ENCODE assay signal across 12 cellular contexts in the genomic region with DNA sequence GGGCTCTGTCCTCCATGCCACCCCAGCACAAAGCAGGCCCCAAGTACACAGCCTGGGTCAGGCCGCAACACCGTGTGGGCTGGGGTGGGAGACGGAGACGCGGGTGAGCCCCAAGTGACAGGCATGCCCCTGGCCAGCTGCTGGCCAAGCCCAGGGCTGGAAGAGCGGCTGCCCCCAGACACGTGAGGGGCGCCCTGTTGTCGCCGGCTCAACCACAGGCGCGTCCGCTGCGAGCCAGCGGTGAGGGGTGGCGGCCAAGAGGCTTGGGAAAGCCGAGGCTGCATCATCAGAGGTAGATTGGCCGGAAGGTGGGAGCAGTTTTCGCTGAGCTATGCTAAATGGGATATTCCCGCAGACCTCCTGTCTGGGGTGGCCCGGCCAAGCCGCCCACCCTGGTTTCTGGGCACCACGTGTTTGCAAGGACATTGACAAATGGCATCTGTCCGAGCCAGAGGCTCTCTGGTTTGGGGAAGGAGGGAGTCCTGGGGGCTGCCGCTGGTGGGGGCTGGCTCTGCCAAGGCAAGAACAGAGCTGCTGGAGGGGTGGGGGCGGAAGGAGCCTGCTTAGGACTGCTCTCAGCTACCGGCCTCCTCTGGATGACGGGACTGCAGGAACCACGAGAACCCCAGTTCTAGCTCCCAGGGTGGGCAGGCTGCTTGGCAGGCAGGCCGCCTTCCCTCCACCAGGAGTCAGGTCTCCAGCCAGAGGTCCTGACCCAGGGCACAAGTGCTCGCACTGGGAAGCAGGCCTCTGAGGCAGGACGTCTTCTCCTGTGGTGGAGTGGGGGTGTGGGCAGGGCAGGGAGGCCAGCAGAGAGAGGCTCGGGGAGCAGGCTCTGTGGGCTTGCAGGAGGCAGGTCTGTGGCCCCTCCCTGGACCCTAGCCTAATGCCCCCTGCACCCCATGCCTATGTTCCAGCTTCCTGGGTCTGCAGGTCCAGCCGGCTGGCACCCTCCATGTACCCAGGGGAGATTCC. TPM values are rescaled to one million over a fixed set of nuclear protein-coding genes. Genes with fewer than 3 reads are reported as not detected.
DNase-seq lines count a peak whose midpoint lies in the region; ATAC-seq and TF ChIP-seq lines count a peak whose summit lies in the region.
"Had no signal": no experiment of that assay in that cellular context is flagged by ENCODE, and none has a peak within 500 bp of the region (broad histone marks: within the 10 kb centered on the region; RNA-seq: fewer than 3 reads in every experiment).

No MANE protein-coding gene starts in this region.

- ATAC-seq in natural killer cell (peak; percentile 20 to 55 (median 40)), left lobe of liver (no peak)

- H3K36me3 Mint-ChIP-seq in CD14-positive monocyte, result peaks cover 3% of the 10 kb centered on the region in 2 donors
- peaks cover 21% of the 10 kb centered on the region for H3K36me3 Mint-ChIP-seq in activated naive CD8-positive, alpha-beta T cell treated with anti-CD3 and anti-CD28 coated beads for 36 hours
- H3K36me3 Mint-ChIP-seq in natural killer cell, result no peaks in the 10 kb centered on the region

- no peak for TF ChIP-seq CTCF in CD14-positive monocyte (IDR thresholded peaks at IDR 0.05)
- no peak for TF ChIP-seq CTCF in natural killer cell (IDR thresholded peaks at IDR 0.05)

- H3K27ac Mint-ChIP-seq in CD14-positive monocyte (peak overlapping the region in 1 of 7 donors; percentile 68), natural killer cell (peak overlapping the region in 1 of 2 donors; percentile 82)
- H3K27ac Mint-ChIP-seq in activated naive CD8-positive, alpha-beta T cell treated with anti-CD3 and anti-CD28 coated beads for 36 hours, result peak overlapping the region; percentile 82
- H3K27ac Mint-ChIP-seq: progenitor cell of endocrine pancreas had no signal

- H3K27me3 Mint-ChIP-seq in CD14-positive monocyte (ENCODE audit: low read depth in 3 of 3) (peaks cover 18 to 52% (median 27%) of the 10 kb centered on the region in 3 donors), natural killer cell (ENCODE audit: low read depth in 2 of 2) (peaks cover 0 to 3% of the 10 kb centered on the region in 2 donors)
- no peaks in the 10 kb centered on the region for H3K27me3 Mint-ChIP-seq in activated naive CD8-positive, alpha-beta T cell treated with anti-CD3 and anti-CD28 coated beads for 36 hours

- H3K4me1 Mint-ChIP-seq in CD14-positive monocyte, result peaks cover 19% of the 10 kb centered on the region
- peaks cover 22% of the 10 kb centered on the region for H3K4me1 Mint-ChIP-seq in activated naive CD8-positive, alpha-beta T cell treated with anti-CD3 and anti-CD28 coated beads for 36 hours
- H3K4me1 Mint-ChIP-seq in natural killer cell, result peaks cover 20 to 69% of the 10 kb centered on the region in 2 donors

- H3K4me3 ChIP-seq in H7 (ENCODE audit: insufficient read depth, low read depth, low read length), result no peak overlapping the region
- H3K4me3 ChIP-seq: thyroid gland had no signal

- no peaks in the 10 kb centered on the region for H3K27me3 ChIP-seq in H7 (ENCODE audit: control insufficient read depth, insufficient read depth, low read length)
- H3K27me3 ChIP-seq: thyroid gland had no signal

- peak; percentile 66 for DNase-seq in CD14-positive monocyte (ENCODE audit: low spot score)
- DNase-seq in H7, result peak; percentile 65
- DNase-seq in activated naive CD8-positive, alpha-beta T cell treated with anti-CD3 and anti-CD28 coated beads for 36 hours, result peak; percentile 40
- peak; percentile 44 for DNase-seq in natural killer cell
- no peak for DNase-seq in effector CD8-positive, alpha-beta T cell (lab: John Stamatoyannopoulos, UW)
- DNase-seq in left lobe of liver (ENCODE audit: low spot score), result no peak
- no peak for DNase-seq in hepatic stellate cell (ENCODE audit: low spot score)
- DNase-seq in ecto neural progenitor cell (ENCODE audit: low spot score), result no peak
- DNase-seq: NCI-H1436 treated with DMSO at 0.1 percent for 48 hours, thyroid gland had no signal

- peaks cover 0 to 23% (median 7%) of the 10 kb centered on the region in 7 donors for H3K9me3 Mint-ChIP-seq in CD14-positive monocyte
- no peaks in the 10 kb centered on the region for H3K9me3 Mint-ChIP-seq in activated naive CD8-positive, alpha-beta T cell treated with anti-CD3 and anti-CD28 coated beads for 36 hours
- peaks cover 0 to 8% of the 10 kb centered on the region in 2 donors for H3K9me3 Mint-ChIP-seq in natural killer cell

- no peaks in the 10 kb centered on the region for H3K36me3 ChIP-seq in H7 (replicated peaks; ENCODE audit: control insufficient read depth, insufficient read depth, low read length)
- H3K36me3 ChIP-seq: thyroid gland had no signal

- H3K4me3 Mint-ChIP-seq in CD14-positive monocyte (peak overlapping the region; percentile 39 to 50), natural killer cell (peak overlapping the region; percentile 79)
- peak overlapping the region; percentile 81 for H3K4me3 Mint-ChIP-seq in activated naive CD8-positive, alpha-beta T cell treated with anti-CD3 and anti-CD28 coated beads for 36 hours

- intact Hi-C loops in CD14-positive monocyte (cut with micrococcal nuclease) (loop anchor here in 1 of 2 donors (5.0 kb wide), 1 partner anchor 261 kb away; no protein-coding TSS in a partner anchor), natural killer cell (cut with micrococcal nuclease) (no loop called here)

RNA-seq across cellular contexts. Expression of a gene that starts 0.6 kb away (rescaled TPM):
- not detected for polyA plus RNA-seq in CD14-positive monocyte
- total RNA-seq in H7 (2014; rRNA removed; shearing (Covaris generic)), result not detected in 2 replicates
- under 1 TPM; 0.20 to 0.31 TPM for total RNA-seq in activated naive CD8-positive, alpha-beta T cell treated with anti-CD3 and anti-CD28 coated beads for 36 hours
- total RNA-seq in natural killer cell (under 1 TPM in 2 of 3 donors, not detected in 1; 0.14 to 0.32 TPM), left lobe of liver (not detected)
- total RNA-seq: progenitor cell of endocrine pancreas; T-helper 1 cell treated with Interleukin-12 subunit alpha and Interleukin-12 subunit beta and Interleukin-4 antibody, amounts not matched to agents 30 ng/mL and 1 ng/mL, for 36 hours; thyroid gland had no signal

RNA-seq across cellular contexts. Expression of a gene that starts 28.4 kb away (rescaled TPM):
- not detected for polyA plus RNA-seq in CD14-positive monocyte
- total RNA-seq in H7 (2014; rRNA removed; shearing (Covaris generic)), result not detected in 2 replicates
- total RNA-seq in activated naive CD8-positive, alpha-beta T cell treated with anti-CD3 and anti-CD28 coated beads for 36 hours, result under 1 TPM; 0.50 to 0.54 TPM
- total RNA-seq in natural killer cell (10 to 100 TPM; 15.8 to 27.9 (median 26.2) TPM), left lobe of liver (not detected)
- total RNA-seq: progenitor cell of endocrine pancreas had no signal

RNA-seq across cellular contexts. Expression of a gene that starts 38.3 kb away (rescaled TPM):
- 100 to 1,000 TPM; 542 to 646 TPM for polyA plus RNA-seq in CD14-positive monocyte
- 0.35 and 2.0 TPM in 2 replicates for total RNA-seq in H7 (2014; rRNA removed; shearing (Covaris generic))
- 100 to 1,000 TPM; 147 to 148 TPM for total RNA-seq in activated naive CD8-positive, alpha-beta T cell treated with anti-CD3 and anti-CD28 coated beads for 36 hours
- total RNA-seq in natural killer cell (100 to 1,000 TPM; 487 to 595 (median 536) TPM), left lobe of liver (3.6 TPM)
- total RNA-seq: progenitor cell of endocrine pancreas had no signal

RNA-seq across cellular contexts. Expression of a gene that starts 52.4 kb away (rescaled TPM):
- polyA plus RNA-seq in CD14-positive monocyte, result 10 to 100 TPM; 11.4 to 11.7 TPM
- not detected in 2 replicates for total RNA-seq in H7 (2014; rRNA removed; shearing (Covaris generic))
- total RNA-seq in activated naive CD8-positive, alpha-beta T cell treated with anti-CD3 and anti-CD28 coated beads for 36 hours, result under 1 TPM in 1 of 2 experiments, not detected in 1; 0.31 TPM
- total RNA-seq in natural killer cell (1 to 10 TPM; 1.2 to 5.4 (median 3.6) TPM), left lobe of liver (not detected)
- total RNA-seq: T-helper 1 cell treated with Interleukin-12 subunit alpha and Interleukin-12 subunit beta and Interleukin-4 antibody, amounts not matched to agents 30 ng/mL and 1 ng/mL, for 36 hours; thyroid gland had no signal

RNA-seq across cellular contexts. Expression of a gene that starts 56.0 kb away (rescaled TPM):
- polyA plus RNA-seq in CD14-positive monocyte, result 10 to 100 TPM; 19.3 to 51.1 TPM
- total RNA-seq in H7 (2014; rRNA removed; shearing (Covaris generic)), result 75.9 and 91.1 TPM in 2 replicates
- 100 to 1,000 TPM; 148 to 151 TPM for total RNA-seq in activated naive CD8-positive, alpha-beta T cell treated with anti-CD3 and anti-CD28 coated beads for 36 hours
- total RNA-seq in natural killer cell (10 to 100 TPM; 31.2 to 35.4 (median 32.8) TPM), left lobe of liver (47.2 TPM)

Comparison
In these comparisons a context has a peak if more than half of its experiments do, and no peak if none do; other contexts are left out.
1. DNase-seq: peak in CD14-positive monocyte (single experiment), H7 (single experiment), activated naive CD8-positive, alpha-beta T cell treated with anti-CD3 and anti-CD28 coated beads for 36 hours (single experiment) and natural killer cell (single experiment); none in effector CD8-positive, alpha-beta T cell (single experiment), left lobe of liver (single experiment), hepatic stellate cell (single experiment) and ecto neural progenitor cell (single experiment).
2. RNA of a gene that starts 28.4 kb away (total RNA-seq): 15.8 to 27.9 TPM in natural killer cell; 0.50 to 0.54 TPM in activated naive CD8-positive, alpha-beta T cell treated with anti-CD3 and anti-CD28 coated beads for 36 hours, not detected in left lobe of liver (single experiment) and not detected in H7; every median in the first group is over 10 times any median in the second.
3. RNA of a gene that starts 38.3 kb away (total RNA-seq): 487 to 595 TPM in natural killer cell and 147 to 148 TPM in activated naive CD8-positive, alpha-beta T cell treated with anti-CD3 and anti-CD28 coated beads for 36 hours; 3.6 TPM in left lobe of liver (single experiment) and 0.35 to 2.0 TPM in H7; every median in the first group is over 10 times any median in the second.
4. Peak in every context shown above with its lines, with median percentiles within 50 percentile points of each other: H3K4me3 Mint-ChIP-seq.